ENCODE assay signal across 28 cellular contexts in the genomic region with DNA sequence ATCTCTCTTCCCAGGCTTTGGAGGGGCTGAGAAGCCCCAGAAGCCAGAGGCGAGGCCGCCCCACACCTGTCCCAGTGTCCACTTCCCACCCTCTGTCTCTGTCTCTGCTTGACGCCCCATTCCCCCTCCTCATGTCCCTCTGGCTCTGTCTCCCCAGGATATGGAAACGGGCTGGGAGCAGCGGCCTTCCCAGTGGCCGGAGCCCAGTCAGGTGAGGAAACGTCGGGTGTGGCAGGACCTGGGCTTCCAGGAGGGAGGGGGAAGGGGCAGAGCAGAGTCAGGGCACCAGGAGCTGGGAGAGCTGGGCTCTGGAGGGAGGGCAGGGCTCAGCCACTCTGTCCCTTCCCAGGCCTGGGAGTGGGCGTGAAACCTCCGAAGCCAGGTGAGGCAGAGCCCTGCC. TPM values are rescaled to one million over a fixed set of nuclear protein-coding genes. Genes with fewer than 3 reads are reported as not detected.
"Had no signal": no experiment of that assay in that cellular context is flagged by ENCODE, and none has a peak within 500 bp of the region (broad histone marks: within the 10 kb centered on the region; RNA-seq: fewer than 3 reads in every experiment).

No MANE protein-coding gene starts in this region.

- H3K9ac ChIP-seq: neural progenitor cell had no signal

- H3K4me3 ChIP-seq: heart left ventricle, lung, neural progenitor cell, suprapubic skin, transverse colon had no signal

- ATAC-seq: activated T-cell treated with anti-CD3 and anti-CD28 coated beads, Interleukin-2, amount 50 U/mL, for 72 hours; heart left ventricle; left lobe of liver; naive thymus-derived CD8-positive, alpha-beta T cell; stimulated activated effector memory CD8-positive, alpha-beta T cell treated with anti-CD3 and anti-CD28 coated beads, Interleukin-12 subunit alpha, Interleukin-12 subunit beta, amount 100 ng/mL, for 72 hours; stimulated activated naive CD8-positive, alpha-beta T cell treated with anti-CD3 and anti-CD28 coated beads, Interleukin-15, amount 100 ng/mL, for 72 hours; T-helper 17 cell had no signal

- H2AFZ ChIP-seq: neural progenitor cell had no signal

- H3K9me3 ChIP-seq: heart left ventricle, suprapubic skin, transverse colon had no signal

- DNase-seq: activated CD4-positive, alpha-beta T cell treated with anti-CD3 and anti-CD28 coated beads for 4 hours; activated CD4-positive, alpha-beta T cell treated with anti-CD3 and anti-CD28 coated beads, Interleukin-2, amount 50 U/mL, for 48 hours; activated CD4-positive, CD25-positive, alpha-beta regulatory T cell; activated effector memory CD4-positive, alpha-beta T cell treated with Interleukin-2 at 50 U/mL for 16 hours; activated naive CD4-positive, alpha-beta T cell treated with anti-CD3 and anti-CD28 coated beads for 36 hours; activated naive CD8-positive, alpha-beta T cell treated with anti-CD3 and anti-CD28 coated beads, Interleukin-2, amount 10 ng/mL, durations not matched to agents 7 days and 5 days; activated T-cell treated with anti-CD3 and anti-CD28 coated beads, Interleukin-2, amount 50 U/mL, for 72 hours; amygdala; cerebellar nuclear complex; cortex of kidney; heart left ventricle; kidney; naive thymus-derived CD8-positive, alpha-beta T cell; small intestine; stimulated activated CD4-positive, alpha-beta T cell treated with anti-CD3 and anti-CD28 coated beads, Interleukin-2, amount 100 ng/mL, for 24 hours; stimulated activated naive CD8-positive, alpha-beta T cell treated with anti-CD3 and anti-CD28 coated beads, Interleukin-15, amount 100 ng/mL, for 72 hours; T-helper 17 cell; transverse colon had no signal

- H3K27me3 ChIP-seq: neural progenitor cell had no signal

- FAIRE-seq: kidney, small intestine had no signal

- H3K36me3 ChIP-seq: heart left ventricle, neural progenitor cell, suprapubic skin, transverse colon had no signal

- H3K4me2 ChIP-seq: neural progenitor cell had no signal

- H3K27ac ChIP-seq: epithelial cell of prostate, heart left ventricle, neural progenitor cell, suprapubic skin, transverse colon had no signal

RNA-seq across cellular contexts. Expression of a gene that starts 10.6 kb away (rescaled TPM):
- total RNA-seq: naive thymus-derived CD8-positive, alpha-beta T cell; T-helper 17 cell had no signal

RNA-seq across cellular contexts. Expression of a gene that starts 21.8 kb away (rescaled TPM):
- total RNA-seq: activated naive CD4-positive, alpha-beta T cell treated with anti-CD3 and anti-CD28 coated beads for 36 hours; activated naive CD8-positive, alpha-beta T cell treated with anti-CD3 and anti-CD28 coated beads, Interleukin-2, amount 10 ng/mL, durations not matched to agents 7 days and 5 days; fibroblast of villous mesenchyme; naive thymus-derived CD8-positive, alpha-beta T cell; osteoblast; posterior vena cava; suprapubic skin; T-helper 17 cell had no signal
- polyA plus RNA-seq: naive thymus-derived CD8-positive, alpha-beta T cell had no signal

RNA-seq across cellular contexts. Expression of a gene that starts 26.8 kb away (rescaled TPM):
- total RNA-seq: activated naive CD4-positive, alpha-beta T cell treated with anti-CD3 and anti-CD28 coated beads for 36 hours; kidney; left lobe of liver; naive thymus-derived CD8-positive, alpha-beta T cell; osteoblast; posterior vena cava; sciatic nerve; T-helper 17 cell had no signal
- polyA plus RNA-seq: heart left ventricle; naive thymus-derived CD8-positive, alpha-beta T cell had no signal

RNA-seq across cellular contexts. Expression of a gene that starts 27.1 kb away (rescaled TPM):
- total RNA-seq: activated naive CD4-positive, alpha-beta T cell treated with anti-CD3 and anti-CD28 coated beads for 36 hours; activated naive CD8-positive, alpha-beta T cell treated with anti-CD3 and anti-CD28 coated beads, Interleukin-2, amount 10 ng/mL, durations not matched to agents 7 days and 5 days; activated T-cell treated with anti-CD3 and anti-CD28 coated beads, Interleukin-2, amount 50 U/mL, for 72 hours; fibroblast of villous mesenchyme; heart left ventricle; naive thymus-derived CD8-positive, alpha-beta T cell; posterior vena cava; sciatic nerve; suprapubic skin; T-helper 17 cell; transverse colon had no signal
- polyA plus RNA-seq: naive thymus-derived CD8-positive, alpha-beta T cell had no signal
